In the genomic region with DNA sequence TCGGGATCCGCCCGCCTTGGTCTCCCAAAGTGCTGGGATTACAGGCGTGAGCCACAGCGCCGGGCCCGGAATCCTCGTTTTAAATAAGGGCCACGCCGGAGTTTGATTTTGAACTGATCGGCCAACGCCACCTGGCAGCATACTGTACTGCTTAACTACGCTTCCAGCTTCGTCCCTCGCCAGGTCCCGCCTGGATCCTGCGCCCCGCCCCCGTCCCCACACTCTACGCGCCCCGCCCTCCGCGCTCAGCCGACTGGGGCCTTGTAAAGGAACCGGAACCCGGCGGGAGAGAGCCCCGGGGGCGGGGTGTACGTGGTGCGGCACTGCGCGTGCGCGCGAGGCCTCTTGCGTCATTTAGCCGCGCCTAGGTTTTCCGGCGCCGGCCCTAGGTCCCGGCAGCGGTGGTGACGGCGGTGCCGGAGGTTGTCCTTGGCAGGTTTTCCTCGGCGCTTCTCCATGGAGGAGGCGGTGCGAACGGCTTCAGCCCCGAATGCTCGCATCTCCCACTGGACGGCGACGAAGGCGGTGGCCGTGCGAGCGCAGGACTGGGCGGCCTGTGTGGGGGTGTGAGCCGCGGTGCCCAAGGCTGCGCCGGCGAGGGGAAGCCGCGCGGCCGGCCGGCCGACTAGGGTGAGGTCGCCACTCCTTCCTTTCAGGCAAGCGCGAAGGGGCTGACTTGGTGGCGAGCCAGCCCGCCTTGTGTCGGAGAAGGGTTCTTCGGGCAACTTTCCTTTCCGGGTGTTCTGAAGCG, we compare ENCODE assay signal across 8 cellular contexts. TPM values are rescaled to one million over a fixed set of nuclear protein-coding genes. Genes with fewer than 3 reads are reported as not detected.
DNase-seq lines count a peak whose midpoint lies in the region; ATAC-seq and TF ChIP-seq lines count a peak whose summit lies in the region.

TSS of gene NIPA2 (plus strand) at position 375 of the 751 bp plus-strand sequence. CDS start 13,066 bp downstream, outside the sequence.

- H3K4me1 ChIP-seq in liver (ENCODE audit: control insufficient read depth in 4 of 4, insufficient read depth in 4 of 4, low read length in 3 of 4): peaks cover 0 to 8% (median 3%) of the 10 kb centered on the region in 4 donors

- H3K9ac ChIP-seq in liver (ENCODE audit: low read depth in 1 of 2, low read length in 2 of 2): peak within 1 kb of the TSS; percentile 90 to 95

- peak within 1 kb of the TSS; percentile 87 to 98 (median 94) for H3K4me3 ChIP-seq in liver (ENCODE audit: low read depth in 1 of 3, low read length in 3 of 3)

- H3K27ac ChIP-seq in liver (ENCODE audit: low read depth in 1 of 2, low read length in 2 of 2): peak within 1 kb of the TSS; percentile 96 to 98

- TF ChIP-seq CTCF in CD14-positive monocyte (IDR thresholded peaks at IDR 0.05) (no peak), liver (IDR thresholded peaks at IDR 0.05; ENCODE audit: low read depth, low read length, missing input control) (no peak)

- H3K36me3 ChIP-seq in liver (ENCODE audit: control insufficient read depth in 4 of 4, insufficient read depth in 3 of 4, low read depth in 1 of 4, low read length in 3 of 4): peaks cover 0 to 3% (median under 1%) of the 10 kb centered on the region in 4 donors

- H3K4me1 Mint-ChIP-seq in CD14-positive monocyte: peaks cover 37% of the 10 kb centered on the region

- WGBS in liver: under 1% methylated on average over 83 of the region's 83 CpGs

- H3K27me3 ChIP-seq in liver (ENCODE audit: control insufficient read depth in 4 of 4, insufficient read depth in 4 of 4, low read length in 3 of 4): no peaks in the 10 kb centered on the region

- H3K4me3 Mint-ChIP-seq in CD14-positive monocyte: peak within 1 kb of the TSS; percentile 88 to 94

- ATAC-seq in GM19397 (IDR thresholded peaks at IDR 0.05; ENCODE audit: unreplicated experiment) (peak; percentile 81), HG03571 (IDR thresholded peaks at IDR 0.05; ENCODE audit: unreplicated experiment) (peak; percentile 78)

- H3K9me3 Mint-ChIP-seq in CD14-positive monocyte: peaks cover 0 to under 1% (median 0%) of the 10 kb centered on the region in 7 donors

- peaks cover 11 to 17% of the 10 kb centered on the region in 2 donors for H3K36me3 Mint-ChIP-seq in CD14-positive monocyte

- DNase-seq in CD14-positive monocyte (ENCODE audit: low spot score) (peak; percentile 97), NCI-H82 (lab: John Stamatoyannopoulos, UW) (peak; percentile 99), dermis microvascular lymphatic vessel endothelial cell (ENCODE audit: low read depth in 2 of 2) (peak; percentile 94 to 99)
- peak; percentile 98 for DNase-seq in activated CD4-positive, alpha-beta T cell treated with anti-CD3 and anti-CD28 coated beads, Interleukin-2, amount 50 U/mL, for 48 hours
- peak; percentile 98 for DNase-seq in stimulated activated CD4-positive, alpha-beta T cell treated with anti-CD3 and anti-CD28 coated beads, Interleukin-4, amount 100 ng/mL, for 24 hours

- H3K27me3 Mint-ChIP-seq in CD14-positive monocyte (ENCODE audit: low read depth in 3 of 3): peaks cover 0 to 3% (median 0%) of the 10 kb centered on the region in 3 donors

- peak in 1 of 2 donors; percentile 26 for TF ChIP-seq RAD21 in liver (IDR thresholded peaks at IDR 0.05)

- H3K9me3 ChIP-seq in liver (ENCODE audit: control insufficient read depth in 4 of 4, low read length in 3 of 4): no peaks in the 10 kb centered on the region

- H3K27ac Mint-ChIP-seq in CD14-positive monocyte: peak within 1 kb of the TSS; percentile 92 to 95 (median 95)

- intact Hi-C loops in CD14-positive monocyte (cut with micrococcal nuclease): loop anchor here in 1 of 2 donors (5.0 kb wide), 1 partner anchor 199 kb away; the partner anchor contains the start of gene TUBGCP5

TF ChIP-seq in liver, 16 proteins besides CTCF, POLR2A, EP300 and RAD21:
- peak; percentile 90 for TF ChIP-seq TAF1 (conservative IDR thresholded peaks at IDR 0.05)
- peak; percentile 28 to 42 for TF ChIP-seq RXRA (IDR thresholded peaks at IDR 0.05)
- TF ChIP-seq, protein P1, sequence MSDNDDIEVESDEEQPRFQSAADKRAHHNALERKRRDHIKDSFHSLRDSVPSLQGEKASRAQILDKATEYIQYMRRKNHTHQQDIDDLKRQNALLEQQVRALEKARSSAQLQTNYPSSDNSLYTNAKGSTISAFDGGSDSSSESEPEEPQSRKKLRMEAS (IDR thresholded peaks at IDR 0.05): no peak
- TF ChIP-seq NR2F2 (IDR thresholded peaks at IDR 0.05): no peak
- no peak for TF ChIP-seq HNF4G (IDR thresholded peaks at IDR 0.05)
- no peak for TF ChIP-seq HNF4A (conservative IDR thresholded peaks at IDR 0.05)
- TF ChIP-seq, protein P2, sequence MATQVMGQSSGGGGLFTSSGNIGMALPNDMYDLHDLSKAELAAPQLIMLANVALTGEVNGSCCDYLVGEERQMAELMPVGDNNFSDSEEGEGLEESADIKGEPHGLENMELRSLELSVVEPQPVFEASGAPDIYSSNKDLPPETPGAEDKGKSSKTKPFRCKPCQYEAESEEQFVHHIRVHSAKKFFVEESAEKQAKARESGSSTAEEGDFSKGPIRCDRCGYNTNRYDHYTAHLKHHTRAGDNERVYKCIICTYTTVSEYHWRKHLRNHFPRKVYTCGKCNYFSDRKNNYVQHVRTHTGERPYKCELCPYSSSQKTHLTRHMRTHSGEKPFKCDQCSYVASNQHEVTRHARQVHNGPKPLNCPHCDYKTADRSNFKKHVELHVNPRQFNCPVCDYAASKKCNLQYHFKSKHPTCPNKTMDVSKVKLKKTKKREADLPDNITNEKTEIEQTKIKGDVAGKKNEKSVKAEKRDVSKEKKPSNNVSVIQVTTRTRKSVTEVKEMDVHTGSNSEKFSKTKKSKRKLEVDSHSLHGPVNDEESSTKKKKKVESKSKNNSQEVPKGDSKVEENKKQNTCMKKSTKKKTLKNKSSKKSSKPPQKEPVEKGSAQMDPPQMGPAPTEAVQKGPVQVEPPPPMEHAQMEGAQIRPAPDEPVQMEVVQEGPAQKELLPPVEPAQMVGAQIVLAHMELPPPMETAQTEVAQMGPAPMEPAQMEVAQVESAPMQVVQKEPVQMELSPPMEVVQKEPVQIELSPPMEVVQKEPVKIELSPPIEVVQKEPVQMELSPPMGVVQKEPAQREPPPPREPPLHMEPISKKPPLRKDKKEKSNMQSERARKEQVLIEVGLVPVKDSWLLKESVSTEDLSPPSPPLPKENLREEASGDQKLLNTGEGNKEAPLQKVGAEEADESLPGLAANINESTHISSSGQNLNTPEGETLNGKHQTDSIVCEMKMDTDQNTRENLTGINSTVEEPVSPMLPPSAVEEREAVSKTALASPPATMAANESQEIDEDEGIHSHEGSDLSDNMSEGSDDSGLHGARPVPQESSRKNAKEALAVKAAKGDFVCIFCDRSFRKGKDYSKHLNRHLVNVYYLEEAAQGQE (IDR thresholded peaks at IDR 0.05): no peak
- TF ChIP-seq ZBTB33 (IDR thresholded peaks at IDR 0.05): peak; percentile 75
- peak; percentile 27 for TF ChIP-seq FOXA1 (IDR thresholded peaks at IDR 0.05)
- peak; percentile 67 to 93 for TF ChIP-seq GABPA (IDR thresholded peaks at IDR 0.05 in 1 of 2, conservative IDR thresholded peaks at IDR 0.05 in 1 of 2)
- peak; percentile 95 for TF ChIP-seq YY1 (IDR thresholded peaks at IDR 0.05)
- TF ChIP-seq SP1 (IDR thresholded peaks at IDR 0.05): peak; percentile 84
- TF ChIP-seq FOXA2 (IDR thresholded peaks at IDR 0.05): no peak
- TF ChIP-seq JUND (IDR thresholded peaks at IDR 0.05): no peak
- peak; percentile 72 to 79 for TF ChIP-seq EGR1 (IDR thresholded peaks at IDR 0.05; ENCODE audit: low read depth in 2 of 2)
- TF ChIP-seq ATF3 (IDR thresholded peaks at IDR 0.05): peak; percentile 51

RNA-seq across cellular contexts. Expression of gene NIPA2, which starts in this region (rescaled TPM):
- polyA plus RNA-seq in CD14-positive monocyte (10 to 100 TPM; 49.0 to 75.8 TPM), liver (10 to 100 TPM; 11.7 to 15.2 TPM)
- total RNA-seq in dermis microvascular lymphatic vessel endothelial cell (55.8 and 56.6 TPM in 2 replicates), liver (10 to 100 TPM; 26.7 to 31.6 TPM)

Comparison
In these comparisons a context has a peak if more than half of its experiments do, and no peak if none do; other contexts are left out.
1. Peak in every context shown above with its lines: DNase-seq, ATAC-seq, H3K4me3 ChIP-seq and H3K27ac ChIP-seq.